In the genomic region with DNA sequence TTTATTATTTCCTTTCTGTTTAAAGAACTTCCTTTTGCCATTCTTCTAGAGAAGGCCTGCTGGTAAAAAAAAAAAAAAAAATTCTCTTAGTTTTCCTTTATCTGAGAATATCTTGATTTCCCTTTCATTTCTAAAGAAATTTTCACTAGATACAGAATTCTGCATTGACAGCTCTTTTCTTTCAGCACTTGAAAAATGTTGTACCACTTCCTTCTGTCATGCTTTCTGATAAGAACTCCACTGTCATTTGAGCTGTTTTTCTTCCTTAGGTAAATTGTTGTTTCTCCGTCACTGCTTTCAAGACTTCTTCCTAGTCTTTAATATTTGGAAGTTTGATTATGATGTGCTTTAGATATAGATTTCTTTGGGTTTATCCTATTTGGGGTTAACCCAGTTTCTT, we compare ENCODE assay signal across 11 cellular contexts.
"Had no signal": no experiment of that assay in that cellular context is flagged by ENCODE, and none has a peak within 500 bp of the region (broad histone marks: within the 10 kb centered on the region; RNA-seq: fewer than 3 reads in every experiment).

No MANE protein-coding gene starts in this region.

- H3K36me3 Mint-ChIP-seq: brain, WTC11 had no signal

- H3K4me3 Mint-ChIP-seq: brain, nephron, WTC11 had no signal

- H3K9me3 Mint-ChIP-seq: nephron, WTC11 had no signal

- H3K4me1 Mint-ChIP-seq: nephron had no signal

- H3K27ac Mint-ChIP-seq: brain, nephron, WTC11 had no signal

- DNase-seq: amygdala; central memory CD4-positive, alpha-beta T cell; effector CD4-positive, alpha-beta T cell; mesendoderm; occipital lobe; stimulated activated CD4-positive, alpha-beta T cell treated with anti-CD3 and anti-CD28 coated beads, Interleukin-2, amount 100 ng/mL, for 48 hours; stimulated activated naive CD4-positive, alpha-beta T cell treated with Interleukin-2 at 50 U/mL for 16 hours; substantia nigra had no signal
